ENCODE assay signal across 8 cellular contexts in genomic region chr1:84862810-84863251, GRCh38. TPM values are rescaled to one million over a fixed set of nuclear protein-coding genes. Genes with fewer than 3 reads are reported as not detected.
A peak's percentile ranks its signal among the peaks of the same experiment; 100 is the strongest.
DNase-seq lines count a peak whose midpoint lies in the region; ATAC-seq and TF ChIP-seq lines count a peak whose summit lies in the region.

No MANE protein-coding gene starts in this region.

- no peak for TF ChIP-seq CTCF in nephron progenitor cell (IDR thresholded peaks at IDR 0.05)

- H3K9me3 Mint-ChIP-seq in naive thymus-derived CD8-positive, alpha-beta T cell: no peaks in the 10 kb centered on the region
- H3K9me3 Mint-ChIP-seq in nephron progenitor cell: no peaks in the 10 kb centered on the region

- peaks cover 33 to 76% (median 59%) of the 10 kb centered on the region in 4 donors for H3K4me1 Mint-ChIP-seq in naive thymus-derived CD8-positive, alpha-beta T cell
- peaks cover 17% of the 10 kb centered on the region for H3K4me1 Mint-ChIP-seq in nephron progenitor cell

- peak overlapping the region; percentile 84 to 96 (median 94) for H3K27ac Mint-ChIP-seq in naive thymus-derived CD8-positive, alpha-beta T cell
- H3K27ac Mint-ChIP-seq in nephron progenitor cell: no peak overlapping the region

- POLR2A ChIA-PET in naive thymus-derived CD8-positive, alpha-beta T cell (lab: Charles Lee): no interaction called here

- no peaks in the 10 kb centered on the region for H3K27me3 Mint-ChIP-seq in naive thymus-derived CD8-positive, alpha-beta T cell
- no peaks in the 10 kb centered on the region for H3K27me3 Mint-ChIP-seq in nephron progenitor cell (ENCODE audit: low read depth, poor library complexity)

- peaks cover 0 to 6% (median 5%) of the 10 kb centered on the region in 3 donors for H3K36me3 Mint-ChIP-seq in naive thymus-derived CD8-positive, alpha-beta T cell
- no peaks in the 10 kb centered on the region for H3K36me3 Mint-ChIP-seq in nephron progenitor cell (ENCODE audit: low read depth)

- peak in 7 of 10 donors; percentile 36 to 81 (median 57) for DNase-seq in naive thymus-derived CD8-positive, alpha-beta T cell
- DNase-seq in nephron progenitor cell (no peak), iPS-NIHi7 (ENCODE audit: extremely low spot score) (no peak), ecto neural progenitor cell (ENCODE audit: low spot score) (no peak), SHP77 (lab: John Stamatoyannopoulos, UW) (no peak)

- ATAC-seq in GM18519 (IDR thresholded peaks at IDR 0.05; ENCODE audit: low FRiP score, unreplicated experiment) (peak; percentile 88), HG02678 (IDR thresholded peaks at IDR 0.05; ENCODE audit: unreplicated experiment) (peak; percentile 88)
- peak; percentile 89 to 97 for ATAC-seq in activated CD4-positive, CD25-positive, alpha-beta regulatory T cell treated with anti-CD3 and anti-CD28 coated beads, Interleukin-2, amount 50 U/mL, for 24 hours
- peak; percentile 88 to 96 for ATAC-seq in naive thymus-derived CD8-positive, alpha-beta T cell

- peak overlapping the region; percentile 54 to 90 (median 80) for H3K4me3 Mint-ChIP-seq in naive thymus-derived CD8-positive, alpha-beta T cell
- no peak overlapping the region for H3K4me3 Mint-ChIP-seq in nephron progenitor cell

RNA-seq across cellular contexts. Expression of gene LPAR3, which starts 30.2 kb away (rescaled TPM):
- total RNA-seq in naive thymus-derived CD8-positive, alpha-beta T cell: 1 to 10 TPM; 1.4 TPM
- 1 to 10 TPM in 2 of 3 donors, under 1 TPM in 1; 0.40 to 2.3 (median 1.7) TPM for polyA plus RNA-seq in naive thymus-derived CD8-positive, alpha-beta T cell

Comparison
In these comparisons a context has a peak if more than half of its experiments do, and no peak if none do; other contexts are left out.
1. DNase-seq: peak in naive thymus-derived CD8-positive, alpha-beta T cell (7 of 10); none in nephron progenitor cell (single experiment), iPS-NIHi7 (single experiment), ecto neural progenitor cell (single experiment) and SHP77 (0 of 2).
2. Peak in every context shown above with its lines, with median percentiles within 50 percentile points of each other: ATAC-seq.